Comparison of ENCODE assay signal across 1 cellular context in genomic region chr16:84574191-84574590, GRCh38.
TF ChIP-seq lines count a peak whose summit lies in the region.

No MANE protein-coding gene starts in this region.

TF ChIP-seq in K562, 482 proteins besides CTCF, POLR2A, EP300 and RAD21:
- no peak for TF ChIP-seq FOSL1 (tag; conservative IDR thresholded peaks at IDR 0.05)
- TF ChIP-seq SAP30 (IDR thresholded peaks at IDR 0.05; ENCODE audit: borderline replicate concordance, insufficient read depth, low read depth, low read length, poor library complexity, severe bottlenecking): no peak
- TF ChIP-seq POLR3A (IDR thresholded peaks at IDR 0.05; ENCODE audit: borderline replicate concordance, extremely low read depth, insufficient read depth, insufficient read length): no peak
- no peak for TF ChIP-seq ELF2 (CRISPR knock-in tag; IDR thresholded peaks at IDR 0.05)
- no peak for TF ChIP-seq NCOA1 (IDR thresholded peaks at IDR 0.05; ENCODE audit: low read depth)
- TF ChIP-seq PML (IDR thresholded peaks at IDR 0.05; ENCODE audit: low read length): no peak
